8 cellular contexts compared by ENCODE assay signal in genomic region chr21:33916200-33916567, GRCh38. TPM values are rescaled to one million over a fixed set of nuclear protein-coding genes. Genes with fewer than 3 reads are reported as not detected.
DNase-seq lines count a peak whose midpoint lies in the region; ATAC-seq lines count a peak whose summit lies in the region.

No MANE protein-coding gene starts in this region.

- peak overlapping the region; percentile 93 for H3K27ac Mint-ChIP-seq in T-helper 1 cell treated with Interleukin-12 subunit alpha and Interleukin-12 subunit beta and Interleukin-4 antibody, amounts not matched to agents 30 μg/mL and 1 μg/mL, for 36 hours
- H3K27ac Mint-ChIP-seq in activated T-helper 1 cell treated with anti-CD3 and anti-CD28 coated beads, Interleukin-12 subunit alpha, Interleukin-12 subunit beta, Interleukin-2, Interleukin-4 antibody, amounts not matched to agents 30 ng/mL and 10 ng/mL and 1 ng/mL, durations not matched to agents 14 hours and 24 hours and 36 hours: peak overlapping the region; percentile 98

- intact Hi-C loops in activated T-helper 1 cell treated with anti-CD3 and anti-CD28 coated beads, Interleukin-12 subunit alpha, Interleukin-12 subunit beta, Interleukin-2, Interleukin-4 antibody, amounts not matched to agents 30 ng/mL and 10 ng/mL and 1 ng/mL, durations not matched to agents 14 hours and 24 hours and 36 hours (cut with micrococcal nuclease): loop anchor here (5.0 kb wide), 1 partner anchor 116 kb away; no protein-coding TSS in a partner anchor

- DNase-seq in T-helper 1 cell (no peak), EL (no peak), AG20443 (ENCODE audit: low spot score) (no peak)
- DNase-seq in activated T-helper 1 cell treated with anti-CD3 and anti-CD28 coated beads, Interleukin-12 subunit alpha, Interleukin-12 subunit beta, Interleukin-2, Interleukin-4 antibody, amounts not matched to agents 30 ng/mL and 10 ng/mL and 1 ng/mL, durations not matched to agents 14 hours and 24 hours and 36 hours (ENCODE audit: low spot score): no peak

- peak overlapping the region; percentile 86 for H3K27ac ChIP-seq in temporal lobe (ENCODE audit: low read depth, low read length)

- H3K4me3 Mint-ChIP-seq in T-helper 1 cell treated with Interleukin-12 subunit alpha and Interleukin-12 subunit beta and Interleukin-4 antibody, amounts not matched to agents 30 μg/mL and 1 μg/mL, for 36 hours: peak overlapping the region; percentile 98
- H3K4me3 Mint-ChIP-seq in activated T-helper 1 cell treated with anti-CD3 and anti-CD28 coated beads, Interleukin-12 subunit alpha, Interleukin-12 subunit beta, Interleukin-2, Interleukin-4 antibody, amounts not matched to agents 30 ng/mL and 10 ng/mL and 1 ng/mL, durations not matched to agents 14 hours and 24 hours and 36 hours: peak overlapping the region; percentile 99

- no peak for ATAC-seq in GM19023 (IDR thresholded peaks at IDR 0.05; ENCODE audit: unreplicated experiment)

- no peaks in the 10 kb centered on the region for H3K27me3 Mint-ChIP-seq in T-helper 1 cell treated with Interleukin-12 subunit alpha and Interleukin-12 subunit beta and Interleukin-4 antibody, amounts not matched to agents 30 μg/mL and 1 μg/mL, for 36 hours (ENCODE audit: low read depth)
- no peaks in the 10 kb centered on the region for H3K27me3 Mint-ChIP-seq in activated T-helper 1 cell treated with anti-CD3 and anti-CD28 coated beads, Interleukin-12 subunit alpha, Interleukin-12 subunit beta, Interleukin-2, Interleukin-4 antibody, amounts not matched to agents 30 ng/mL and 10 ng/mL and 1 ng/mL, durations not matched to agents 14 hours and 24 hours and 36 hours (ENCODE audit: insufficient read depth)

- peak overlapping the region; percentile 40; the same call in 1 of the 2 replicates for H3K4me3 ChIP-seq in iPS-18c (ENCODE audit: insufficient read depth, low read depth, low read length)

- H3K4me1 Mint-ChIP-seq in T-helper 1 cell treated with Interleukin-12 subunit alpha and Interleukin-12 subunit beta and Interleukin-4 antibody, amounts not matched to agents 30 μg/mL and 1 μg/mL, for 36 hours (ENCODE audit: low read depth): peaks cover 27% of the 10 kb centered on the region
- peaks cover 43% of the 10 kb centered on the region for H3K4me1 Mint-ChIP-seq in activated T-helper 1 cell treated with anti-CD3 and anti-CD28 coated beads, Interleukin-12 subunit alpha, Interleukin-12 subunit beta, Interleukin-2, Interleukin-4 antibody, amounts not matched to agents 30 ng/mL and 10 ng/mL and 1 ng/mL, durations not matched to agents 14 hours and 24 hours and 36 hours (ENCODE audit: low read depth)

- peaks cover 9% of the 10 kb centered on the region for H3K36me3 Mint-ChIP-seq in T-helper 1 cell treated with Interleukin-12 subunit alpha and Interleukin-12 subunit beta and Interleukin-4 antibody, amounts not matched to agents 30 μg/mL and 1 μg/mL, for 36 hours (ENCODE audit: low read depth)
- H3K36me3 Mint-ChIP-seq in activated T-helper 1 cell treated with anti-CD3 and anti-CD28 coated beads, Interleukin-12 subunit alpha, Interleukin-12 subunit beta, Interleukin-2, Interleukin-4 antibody, amounts not matched to agents 30 ng/mL and 10 ng/mL and 1 ng/mL, durations not matched to agents 14 hours and 24 hours and 36 hours (ENCODE audit: low read depth): peaks cover 19% of the 10 kb centered on the region

- no peaks in the 10 kb centered on the region for H3K9me3 Mint-ChIP-seq in T-helper 1 cell treated with Interleukin-12 subunit alpha and Interleukin-12 subunit beta and Interleukin-4 antibody, amounts not matched to agents 30 μg/mL and 1 μg/mL, for 36 hours
- H3K9me3 Mint-ChIP-seq in activated T-helper 1 cell treated with anti-CD3 and anti-CD28 coated beads, Interleukin-12 subunit alpha, Interleukin-12 subunit beta, Interleukin-2, Interleukin-4 antibody, amounts not matched to agents 30 ng/mL and 10 ng/mL and 1 ng/mL, durations not matched to agents 14 hours and 24 hours and 36 hours: no peaks in the 10 kb centered on the region

- H3K9me3 ChIP-seq in iPS-18c (ENCODE audit: control insufficient read depth, insufficient read depth, low read length): no peaks in the 10 kb centered on the region

RNA-seq across cellular contexts. Expression of gene ATP5PO, which starts 0.6 kb away (rescaled TPM):
- 168 and 176 TPM in 2 replicates for total RNA-seq in activated T-helper 1 cell treated with anti-CD3 and anti-CD28 coated beads, Interleukin-12 subunit alpha, Interleukin-12 subunit beta, Interleukin-2, Interleukin-4 antibody, amounts not matched to agents 30 ng/mL and 10 ng/mL and 1 ng/mL, durations not matched to agents 14 hours and 24 hours and 36 hours
- total RNA-seq in temporal lobe: 139 TPM
